2 cellular contexts compared by ENCODE assay signal in genomic region chr2:222309766-222310165, GRCh38.
TF ChIP-seq lines count a peak whose summit lies in the region.

No MANE protein-coding gene starts in this region.

TF ChIP-seq in GM23338, 12 proteins besides CTCF, POLR2A, EP300 and RAD21:
- TF ChIP-seq NANOG (IDR thresholded peaks at IDR 0.05; ENCODE audit: borderline replicate concordance) (no peak), EZH2 (IDR thresholded peaks at IDR 0.05; ENCODE audit: low read depth, unreplicated experiment) (peak; percentile 11)

TF ChIP-seq in H1, 55 proteins besides CTCF, POLR2A, EP300 and RAD21:
- TF ChIP-seq CHD7 (IDR thresholded peaks at IDR 0.05; ENCODE audit: insufficient replicate concordance, low read length) (no peak), SUZ12 (IDR thresholded peaks at IDR 0.05; ENCODE audit: low read length) (peak; percentile 54), CBX8 (IDR thresholded peaks at IDR 0.05; ENCODE audit: borderline replicate concordance, low read depth, low read length) (peak; percentile 56; the same call in 1 of the 2 replicates)
